Comparison of ENCODE assay signal across 15 cellular contexts in the genomic region with DNA sequence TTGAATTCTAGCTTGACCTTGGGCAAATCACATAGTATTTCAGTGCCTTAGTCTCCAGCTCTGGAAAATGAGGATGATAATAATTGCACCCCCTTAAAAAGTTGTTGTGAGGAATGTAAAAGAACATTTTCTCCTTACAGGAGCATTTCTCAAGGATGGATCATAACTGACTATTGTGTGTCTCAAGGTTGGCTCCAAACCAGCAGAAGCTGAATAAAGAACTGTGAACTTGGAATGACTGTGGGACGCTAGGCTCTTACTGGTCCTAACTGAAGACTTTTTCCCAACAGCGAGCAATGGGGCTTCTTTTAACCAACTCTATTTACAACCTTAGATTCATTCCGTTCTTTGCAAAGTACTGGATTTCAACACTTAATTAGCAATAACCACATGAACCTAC.
"Had no signal": no experiment of that assay in that cellular context is flagged by ENCODE, and none has a peak within 500 bp of the region (broad histone marks: within the 10 kb centered on the region; RNA-seq: fewer than 3 reads in every experiment).

No MANE protein-coding gene starts in this region.

- H3K27me3 ChIP-seq: adrenal gland, body of pancreas, right lobe of liver, upper lobe of left lung had no signal

- H3K4me3 ChIP-seq: adrenal gland, body of pancreas, right lobe of liver, upper lobe of left lung had no signal

- DNase-seq: activated CD4-positive, alpha-beta T cell treated with anti-CD3 and anti-CD28 coated beads, Interleukin-2, amount 10 ng/mL, durations not matched to agents 24 days and 14 days; activated naive CD4-positive, alpha-beta T cell treated with anti-CD3 and anti-CD28 coated beads, Interleukin-2, amount 10 ng/mL, durations not matched to agents 7 days and 5 days; adrenal gland; body of pancreas; cerebellar nuclear complex; dermis blood vessel endothelial cell; glutamatergic neuron; mammary epithelial cell; nucleus accumbens; right lobe of liver; stimulated activated CD4-positive, alpha-beta T cell treated with anti-CD3 and anti-CD28 coated beads, Interleukin-12 subunit alpha, Interleukin-12 subunit beta, amount 100 ng/mL, for 4 hours; stimulated activated naive CD4-positive, alpha-beta T cell; upper lobe of left lung had no signal

- H3K9me3 ChIP-seq: adrenal gland, body of pancreas, right lobe of liver, upper lobe of left lung had no signal

- H3K36me3 ChIP-seq: adrenal gland, right lobe of liver, upper lobe of left lung had no signal

- H3K27ac ChIP-seq: body of pancreas had no signal

- ATAC-seq: body of pancreas; natural killer cell treated with Interleukin-12 subunit alpha and Interleukin-12 subunit beta and Interleukin-15 and Interleukin-18, amount 100 ng/mL, for 72 hours; right lobe of liver; WTC11 had no signal
